8 cellular contexts compared by ENCODE assay signal in the genomic region with DNA sequence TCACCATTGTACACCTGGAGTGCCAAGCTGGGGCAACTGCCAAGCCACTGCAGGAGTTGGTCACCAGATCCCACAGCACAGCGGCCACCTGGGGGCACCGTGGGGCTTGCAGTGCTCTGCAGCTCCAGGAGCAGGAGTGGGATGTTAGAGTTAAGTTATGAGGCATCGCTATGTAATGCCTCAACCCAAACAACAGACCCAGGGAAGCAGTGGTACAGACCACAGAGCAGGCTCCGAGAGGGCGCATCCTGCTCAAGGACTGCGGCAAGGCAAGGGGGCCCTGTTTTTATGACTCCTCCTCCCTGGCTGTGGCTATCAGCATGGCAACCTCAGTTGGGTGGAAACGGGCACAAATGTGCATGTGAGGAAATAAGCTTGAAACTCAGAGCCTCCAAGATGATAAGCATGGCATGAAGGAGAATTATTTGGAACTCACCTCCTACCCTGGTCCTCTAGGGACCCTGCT.
DNase-seq lines count a peak whose midpoint lies in the region; TF ChIP-seq lines count a peak whose summit lies in the region.

No MANE protein-coding gene starts in this region.

- no peaks in the 10 kb centered on the region for H3K9me3 ChIP-seq in CD8-positive, alpha-beta memory T cell (ENCODE audit: low read length)

- no peak overlapping the region for H3K4me3 ChIP-seq in CD8-positive, alpha-beta memory T cell (ENCODE audit: low read length)
- H3K4me3 ChIP-seq in fibroblast of pulmonary artery (replicated peaks; ENCODE audit: low read depth, low read length), result no peak overlapping the region

- peaks cover 0 to 3% of the 10 kb centered on the region in 2 donors for H3K27me3 Mint-ChIP-seq in CD8-positive, alpha-beta memory T cell
- no peaks in the 10 kb centered on the region for H3K27me3 Mint-ChIP-seq in neural crest cell (ENCODE audit: low read depth)
- no peaks in the 10 kb centered on the region for H3K27me3 Mint-ChIP-seq in stimulated activated naive CD8-positive, alpha-beta T cell treated with anti-CD3 and anti-CD28 coated beads, Interleukin-15, Interleukin-2, amounts not matched to agents 100 ng/mL and 50 ng/mL, for 24 hours

- peak overlapping the region; percentile 66 to 88 (median 77) for H3K27ac Mint-ChIP-seq in CD8-positive, alpha-beta memory T cell
- no peak overlapping the region for H3K27ac Mint-ChIP-seq in neural crest cell (ENCODE audit: unreplicated experiment)
- peak overlapping the region; percentile 64 for H3K27ac Mint-ChIP-seq in stimulated activated naive CD8-positive, alpha-beta T cell treated with anti-CD3 and anti-CD28 coated beads, Interleukin-15, Interleukin-2, amounts not matched to agents 100 ng/mL and 50 ng/mL, for 24 hours

- CTCF ChIA-PET in CD8-positive, alpha-beta memory T cell (lab: Charles Lee), result interaction anchor here (0.7 to 4.7 kb wide), 19 partner anchors 10 to 198 kb away, joined by 3 to 53 read pairs (median 5); a partner anchor contains a TSS

- H3K4me1 ChIP-seq in CD8-positive, alpha-beta memory T cell (ENCODE audit: insufficient read depth, low read length), result peaks cover 16% of the 10 kb centered on the region

- H3K27ac ChIP-seq in CD8-positive, alpha-beta memory T cell (ENCODE audit: low read depth, low read length), result no peak overlapping the region

- peaks cover 21 to 25% (median 24%) of the 10 kb centered on the region in 3 donors for H3K4me1 Mint-ChIP-seq in CD8-positive, alpha-beta memory T cell
- no peaks in the 10 kb centered on the region for H3K4me1 Mint-ChIP-seq in neural crest cell
- H3K4me1 Mint-ChIP-seq in stimulated activated naive CD8-positive, alpha-beta T cell treated with anti-CD3 and anti-CD28 coated beads, Interleukin-15, Interleukin-2, amounts not matched to agents 100 ng/mL and 50 ng/mL, for 24 hours (ENCODE audit: low read depth), result peaks cover 33% of the 10 kb centered on the region

- H3K9me3 Mint-ChIP-seq in CD8-positive, alpha-beta memory T cell, result no peaks in the 10 kb centered on the region
- no peaks in the 10 kb centered on the region for H3K9me3 Mint-ChIP-seq in neural crest cell
- H3K9me3 Mint-ChIP-seq in stimulated activated naive CD8-positive, alpha-beta T cell treated with anti-CD3 and anti-CD28 coated beads, Interleukin-15, Interleukin-2, amounts not matched to agents 100 ng/mL and 50 ng/mL, for 24 hours, result no peaks in the 10 kb centered on the region

- no peaks in the 10 kb centered on the region for H3K36me3 Mint-ChIP-seq in CD8-positive, alpha-beta memory T cell
- no peaks in the 10 kb centered on the region for H3K36me3 Mint-ChIP-seq in neural crest cell (ENCODE audit: low read depth)
- H3K36me3 Mint-ChIP-seq in stimulated activated naive CD8-positive, alpha-beta T cell treated with anti-CD3 and anti-CD28 coated beads, Interleukin-15, Interleukin-2, amounts not matched to agents 100 ng/mL and 50 ng/mL, for 24 hours (ENCODE audit: low read depth), result no peaks in the 10 kb centered on the region

- no peaks in the 10 kb centered on the region for H3K27me3 ChIP-seq in CD8-positive, alpha-beta memory T cell (ENCODE audit: insufficient read depth, low read length, poor library complexity, severe bottlenecking)

- POLR2A ChIA-PET in CD8-positive, alpha-beta memory T cell (lab: Charles Lee), result interaction anchor here (0.6 to 1.8 kb wide), 5 partner anchors 174 to 210 kb away, joined by 3 to 11 read pairs (median 7); a partner anchor contains a TSS

- no peaks in the 10 kb centered on the region for H3K36me3 ChIP-seq in CD8-positive, alpha-beta memory T cell (ENCODE audit: insufficient read depth, low read length)

- peak; percentile 82 for TF ChIP-seq CTCF in fibroblast of pulmonary artery (IDR thresholded peaks at IDR 0.05; ENCODE audit: low read length, missing control alignments)
- TF ChIP-seq CTCF in neural crest cell (conservative IDR thresholded peaks at IDR 0.05), result peak; percentile 71

- peak; percentile 31 to 78 (median 64) for DNase-seq in CD8-positive, alpha-beta memory T cell
- DNase-seq in HT-29 (ENCODE audit: low spot score) (peak; percentile 78), RKO (ENCODE audit: low spot score) (peak; percentile 67), fibroblast of pulmonary artery (ENCODE audit: low read depth) (peak; percentile 93), neural crest cell (ENCODE audit: low read depth, low spot score) (peak; percentile 45), OCI-M2 (lab: John Stamatoyannopoulos, UW; ENCODE audit: unreplicated experiment) (no peak)
- DNase-seq in activated T-helper 9 cell treated with anti-CD3 and anti-CD28 coated beads, Interleukin-2, amount 50 U/mL, for 16 hours (ENCODE audit: low read depth), result peak; percentile 51

- H3K4me3 Mint-ChIP-seq in CD8-positive, alpha-beta memory T cell, result peak overlapping the region in 4 of 7 donors; percentile 15 to 46 (median 28)
- no peak overlapping the region for H3K4me3 Mint-ChIP-seq in neural crest cell
- H3K4me3 Mint-ChIP-seq in stimulated activated naive CD8-positive, alpha-beta T cell treated with anti-CD3 and anti-CD28 coated beads, Interleukin-15, Interleukin-2, amounts not matched to agents 100 ng/mL and 50 ng/mL, for 24 hours, result no peak overlapping the region

Comparison
In these comparisons a context has a peak if more than half of its experiments do, and no peak if none do; other contexts are left out.
1. H3K4me3 Mint-ChIP-seq: peak in CD8-positive, alpha-beta memory T cell (4 of 7); none in neural crest cell (single experiment) and stimulated activated naive CD8-positive, alpha-beta T cell treated with anti-CD3 and anti-CD28 coated beads, Interleukin-15, Interleukin-2, amounts not matched to agents 100 ng/mL and 50 ng/mL, for 24 hours (single experiment).